In the genomic region with DNA sequence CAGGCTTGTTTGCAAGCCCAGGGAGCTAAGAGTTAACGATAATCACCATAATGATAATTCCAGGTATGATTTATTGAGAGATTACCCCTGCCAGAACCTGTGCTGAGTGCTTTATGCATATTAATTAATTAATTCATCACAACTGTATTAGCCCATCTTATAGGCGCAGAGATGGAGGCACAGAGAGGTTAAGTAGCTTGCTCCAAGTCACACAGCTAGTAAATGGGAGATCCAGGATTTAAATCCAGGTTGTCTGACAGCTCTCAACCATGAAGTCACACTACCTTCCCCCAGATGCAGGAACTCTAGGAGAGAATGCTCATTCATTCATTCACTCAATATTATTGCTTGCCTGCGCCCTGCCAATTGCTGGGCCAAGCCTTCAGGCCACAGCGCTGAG, we compare ENCODE assay signal across 26 cellular contexts.
DNase-seq lines count a peak whose midpoint lies in the region; ATAC-seq, FAIRE-seq and TF ChIP-seq lines count a peak whose summit lies in the region.
"Had no signal": no experiment of that assay in that cellular context is flagged by ENCODE, and none has a peak within 500 bp of the region (broad histone marks: within the 10 kb centered on the region; RNA-seq: fewer than 3 reads in every experiment).

No MANE protein-coding gene starts in this region.

- in situ Hi-C loops in K562 (cut with MboI) = no loop called here

- intact Hi-C loops in K562 (cut with micrococcal nuclease) = no loop called here

- no peaks in the 10 kb centered on the region for H3K9me3 Mint-ChIP-seq in activated T-helper 17 cell treated with anti-CD3 and anti-CD28 coated beads, Interleukin-2, amount 50 U/mL, for 72 hours
- H3K9me3 Mint-ChIP-seq: CD14-positive monocyte; CD4-positive, alpha-beta T cell; CD8-positive, alpha-beta memory T cell had no signal

- POLR2A ChIA-PET in HEK293 (lab: Yijun Ruan, JAX) (no interaction called here), K562 (lab: Yijun Ruan, JAX) (interaction anchor here (0.6 to 1.0 kb wide), 3 partner anchors 9 to 183 kb away, joined by 4 to 6 read pairs (median 4); no protein-coding TSS in a partner anchor)

- H3K4me1 Mint-ChIP-seq in activated T-helper 17 cell treated with anti-CD3 and anti-CD28 coated beads, Interleukin-2, amount 50 U/mL, for 72 hours = no peaks in the 10 kb centered on the region
- H3K4me1 Mint-ChIP-seq: CD14-positive monocyte; CD8-positive, alpha-beta memory T cell had no signal

- H3K9ac ChIP-seq in K562 (ENCODE audit: insufficient read depth in 1 of 2, low read depth in 2 of 2, low read length in 2 of 2) = no peak overlapping the region
- H3K9ac ChIP-seq: BLaER1 treated with 17β-estradiol and CSF1 and Interleukin-3, amounts not matched to agents 10 nM and 100 nM; GM23248 had no signal

- DNase-seq in K562 (ENCODE audit: extremely low read depth in 1 of 4, low spot score in 3 of 4) (no peak), osteoblast (ENCODE audit: insufficient read length, low spot score, missing footprints) (peak; percentile 43), NCI-H226 (no peak), hepatocyte (ENCODE audit: low spot score) (no peak)
- DNase-seq: 8988T; ACHN; AML-193; BE2C; CD4-positive, alpha-beta T cell; CD8-positive, alpha-beta memory T cell; DMS 273 treated with DMSO at 0.1 percent for 48 hours; DMS79; EL; GDM1; GM23248; H7; HCEC 1CT had no signal

- no peak for ATAC-seq in K562
- ATAC-seq in activated T-helper 17 cell treated with anti-CD3 and anti-CD28 coated beads, Interleukin-2, amount 50 U/mL, for 72 hours (replicated peaks) = no peak
- ATAC-seq: A549, GM12878 had no signal

- no peaks in the 10 kb centered on the region for H3K4me1 ChIP-seq in HEK293 (ENCODE audit: control insufficient read depth, insufficient read depth, low read length)
- H3K4me1 ChIP-seq in K562 (replicated peaks in 1 of 2; ENCODE audit: control insufficient read depth in 2 of 2, insufficient read depth in 2 of 2, low read length in 2 of 2) = no peaks in the 10 kb centered on the region
- peaks cover 9% of the 10 kb centered on the region for H3K4me1 ChIP-seq in osteoblast (ENCODE audit: insufficient read depth, low read length)
- no peaks in the 10 kb centered on the region for H3K4me1 ChIP-seq in hepatocyte (ENCODE audit: insufficient read depth)
- H3K4me1 ChIP-seq: A549; BE2C; BLaER1 treated with 17β-estradiol and CSF1 and Interleukin-3, amounts not matched to agents 10 nM and 100 nM had no signal

- FAIRE-seq in K562 (lab: Jason Lieb, UNC) = no peak
- FAIRE-seq: A549, D721Med, GM12878, GM19239, H1 had no signal

- no peaks in the 10 kb centered on the region for H3K79me2 ChIP-seq in K562 (ENCODE audit: control insufficient read depth, insufficient read depth, low read length)
- H3K79me2 ChIP-seq in osteoblast (ENCODE audit: insufficient read depth, low read length) = no peaks in the 10 kb centered on the region
- no peaks in the 10 kb centered on the region for H3K79me2 ChIP-seq in hepatocyte

- H3K27me3 ChIP-seq in K562 (ENCODE audit: control insufficient read depth in 2 of 2, insufficient read depth in 2 of 2, low read length in 2 of 2) (peaks cover 3 to 44% of the 10 kb centered on the region in 2 experiments), osteoblast (ENCODE audit: insufficient read depth, low read length) (peaks cover 23% of the 10 kb centered on the region), hepatocyte (no peaks in the 10 kb centered on the region)
- H3K27me3 ChIP-seq: BE2C; BLaER1 treated with 17β-estradiol and CSF1 and Interleukin-3, amounts not matched to agents 10 nM and 100 nM had no signal

- TF ChIP-seq CTCF in HEK293 (tag by site-specific recombination; IDR thresholded peaks at IDR 0.05) = no peak
- no peak for TF ChIP-seq CTCF in K562 (IDR thresholded peaks at IDR 0.05 in 2 of 3, conservative IDR thresholded peaks at IDR 0.05 in 1 of 3; ENCODE audit: insufficient read depth in 2 of 3, low read depth in 1 of 3, low read length in 3 of 3)
- TF ChIP-seq CTCF in osteoblast (IDR thresholded peaks at IDR 0.05; ENCODE audit: extremely low read depth, low read depth, low read length) = no peak
- TF ChIP-seq CTCF in hepatocyte (IDR thresholded peaks at IDR 0.05; ENCODE audit: poor library complexity) = no peak

- peaks cover 15% of the 10 kb centered on the region for H3K27me3 Mint-ChIP-seq in activated T-helper 17 cell treated with anti-CD3 and anti-CD28 coated beads, Interleukin-2, amount 50 U/mL, for 72 hours

- no peak overlapping the region for H3K4me3 Mint-ChIP-seq in activated T-helper 17 cell treated with anti-CD3 and anti-CD28 coated beads, Interleukin-2, amount 50 U/mL, for 72 hours
- H3K4me3 Mint-ChIP-seq: CD14-positive monocyte; CD4-positive, alpha-beta T cell; CD8-positive, alpha-beta memory T cell had no signal

- no peak overlapping the region for H3K4me2 ChIP-seq in K562 (ENCODE audit: insufficient read depth, low read length)
- no peak overlapping the region for H3K4me2 ChIP-seq in osteoblast (ENCODE audit: insufficient read depth, low read length)
- no peak overlapping the region for H3K4me2 ChIP-seq in hepatocyte
- H3K4me2 ChIP-seq: A549; BLaER1 treated with 17β-estradiol and CSF1 and Interleukin-3, amounts not matched to agents 10 nM and 100 nM had no signal

- H4K20me1 ChIP-seq in K562 (replicated peaks; ENCODE audit: control insufficient read depth, insufficient read depth, low read length) (0 out of 2 replicates have a peak, but pooled peaks cover 9% of the 10 kb centered on the region), osteoblast (ENCODE audit: insufficient read depth, low read length) (no peaks in the 10 kb centered on the region), hepatocyte (ENCODE audit: insufficient read depth, poor library complexity, severe bottlenecking) (no peaks in the 10 kb centered on the region)
- H4K20me1 ChIP-seq: BLaER1 treated with 17β-estradiol and CSF1 and Interleukin-3, amounts not matched to agents 10 nM and 100 nM had no signal

- TF ChIP-seq RAD21 in K562 (CRISPR knock-in tag; conservative IDR thresholded peaks at IDR 0.05 in 1 of 2, IDR thresholded peaks at IDR 0.05 in 1 of 2) = no peak

- BruUV-seq in K562 (replicated peaks; lab: Mats Ljungman, UMichigan) = no TSS peak

- H3K27ac ChIP-seq in HEK293 (ENCODE audit: extremely low read depth, low read depth, low read length) = no peak overlapping the region
- H3K27ac ChIP-seq in K562 (ENCODE audit: extremely low read depth, low read depth, low read length) = no peak overlapping the region
- no peak overlapping the region for H3K27ac ChIP-seq in osteoblast (ENCODE audit: low read depth, low read length)
- no peak overlapping the region for H3K27ac ChIP-seq in hepatocyte
- H3K27ac ChIP-seq: A549; BLaER1 treated with 17β-estradiol and CSF1 and Interleukin-3, amounts not matched to agents 10 nM and 100 nM; GM23248 had no signal

- H3K9me1 ChIP-seq in K562 (ENCODE audit: control insufficient read depth, insufficient read depth, low read length) = no peaks in the 10 kb centered on the region

- H3K4me3 ChIP-seq in HEK293 (ENCODE audit: low read depth, low read length) = no peak overlapping the region
- no peak overlapping the region for H3K4me3 ChIP-seq in K562
- no peak overlapping the region for H3K4me3 ChIP-seq in osteoblast (ENCODE audit: insufficient read depth, low read length)
- no peak overlapping the region for H3K4me3 ChIP-seq in hepatocyte
- H3K4me3 ChIP-seq: A549; BLaER1 treated with 17β-estradiol and CSF1 and Interleukin-3, amounts not matched to agents 10 nM and 100 nM; GM12878; GM23248 had no signal

- no peak overlapping the region for H2AFZ ChIP-seq in K562 (ENCODE audit: low read depth, low read length)
- no peak overlapping the region for H2AFZ ChIP-seq in osteoblast (ENCODE audit: low read length)
- H2AFZ ChIP-seq in hepatocyte = no peak overlapping the region
- H2AFZ ChIP-seq: GM23248 had no signal

- CTCF ChIA-PET in HEK293 (lab: Yijun Ruan, JAX) = interaction anchor here (0.6 to 8.5 kb wide), 10 partner anchors 14 to 1797 kb away, joined by 3 to 190 read pairs (median 4); no protein-coding TSS in a partner anchor
- CTCF ChIA-PET in K562 (lab: Yijun Ruan, JAX; ENCODE audit: low intra/inter-chr PET ratio) = no interaction called here

- H3K27ac Mint-ChIP-seq in activated T-helper 17 cell treated with anti-CD3 and anti-CD28 coated beads, Interleukin-2, amount 50 U/mL, for 72 hours = no peak overlapping the region
- H3K27ac Mint-ChIP-seq: CD4-positive, alpha-beta T cell; CD8-positive, alpha-beta memory T cell had no signal

- H3K36me3 Mint-ChIP-seq in activated T-helper 17 cell treated with anti-CD3 and anti-CD28 coated beads, Interleukin-2, amount 50 U/mL, for 72 hours (ENCODE audit: low read depth) = no peaks in the 10 kb centered on the region
- H3K36me3 Mint-ChIP-seq: CD14-positive monocyte; CD8-positive, alpha-beta memory T cell had no signal

- H3K9me2 ChIP-seq in hepatocyte (replicated peaks; ENCODE audit: insufficient read depth) = no peaks in the 10 kb centered on the region

- TF ChIP-seq EP300 in K562 (IDR thresholded peaks at IDR 0.05; ENCODE audit: low read length) = no peak

- TF ChIP-seq POLR2A in K562 (conservative IDR thresholded peaks at IDR 0.05) = no peak

- H3K9me3 ChIP-seq in HEK293 (ENCODE audit: control insufficient read depth, insufficient read depth, low read depth, low read length) = no peaks in the 10 kb centered on the region
- no peaks in the 10 kb centered on the region for H3K9me3 ChIP-seq in K562 (replicated peaks; ENCODE audit: control insufficient read depth, insufficient read depth, low read depth, low read length)
- no peaks in the 10 kb centered on the region for H3K9me3 ChIP-seq in osteoblast (ENCODE audit: low read depth, low read length)
- H3K9me3 ChIP-seq in hepatocyte (ENCODE audit: low read depth) = no peaks in the 10 kb centered on the region
- H3K9me3 ChIP-seq: A549; BE2C; BLaER1 treated with 17β-estradiol and CSF1 and Interleukin-3, amounts not matched to agents 10 nM and 100 nM had no signal

- H3K36me3 ChIP-seq in HEK293 (ENCODE audit: control insufficient read depth in 2 of 2, insufficient read depth in 1 of 2, low read length in 2 of 2) = no peaks in the 10 kb centered on the region
- H3K36me3 ChIP-seq in K562 (ENCODE audit: control insufficient read depth, insufficient read depth, low read length) = no peaks in the 10 kb centered on the region
- H3K36me3 ChIP-seq in osteoblast (ENCODE audit: insufficient read depth, low read length) = no peaks in the 10 kb centered on the region
- no peaks in the 10 kb centered on the region for H3K36me3 ChIP-seq in hepatocyte (replicated peaks; ENCODE audit: insufficient read depth, low read depth)
- H3K36me3 ChIP-seq: BE2C; BLaER1 treated with 17β-estradiol and CSF1 and Interleukin-3, amounts not matched to agents 10 nM and 100 nM had no signal

- WGBS in K562 (ENCODE audit: insufficient coverage, low coverage, missing lambda C conversion rate) = 0% methylated on average over 4 of the region's 4 CpGs
- 86% methylated on average over 4 of the region's 4 CpGs for WGBS in hepatocyte (ENCODE audit: low lambda C conversion rate, missing lambda C conversion rate)

TF ChIP-seq in HEK293, 187 proteins besides CTCF, POLR2A, EP300 and RAD21:
- TF ChIP-seq ZNF768 (tag by site-specific recombination; IDR thresholded peaks at IDR 0.05) (0 out of 2 replicates have a peak, but pooled peaks have one; percentile 30), ZNF664 (tag by site-specific recombination; IDR thresholded peaks at IDR 0.05) (no peak)

TF ChIP-seq in K562, 482 proteins besides CTCF, POLR2A, EP300 and RAD21 (continues in another document):
- peak; percentile 80 for TF ChIP-seq RBM25 (IDR thresholded peaks at IDR 0.05; ENCODE audit: low read depth, low read length, severe bottlenecking)
- no peak for TF ChIP-seq GTF2E2 (tag; IDR thresholded peaks at IDR 0.05)
